1 cellular context compared by ENCODE assay signal in the genomic region with DNA sequence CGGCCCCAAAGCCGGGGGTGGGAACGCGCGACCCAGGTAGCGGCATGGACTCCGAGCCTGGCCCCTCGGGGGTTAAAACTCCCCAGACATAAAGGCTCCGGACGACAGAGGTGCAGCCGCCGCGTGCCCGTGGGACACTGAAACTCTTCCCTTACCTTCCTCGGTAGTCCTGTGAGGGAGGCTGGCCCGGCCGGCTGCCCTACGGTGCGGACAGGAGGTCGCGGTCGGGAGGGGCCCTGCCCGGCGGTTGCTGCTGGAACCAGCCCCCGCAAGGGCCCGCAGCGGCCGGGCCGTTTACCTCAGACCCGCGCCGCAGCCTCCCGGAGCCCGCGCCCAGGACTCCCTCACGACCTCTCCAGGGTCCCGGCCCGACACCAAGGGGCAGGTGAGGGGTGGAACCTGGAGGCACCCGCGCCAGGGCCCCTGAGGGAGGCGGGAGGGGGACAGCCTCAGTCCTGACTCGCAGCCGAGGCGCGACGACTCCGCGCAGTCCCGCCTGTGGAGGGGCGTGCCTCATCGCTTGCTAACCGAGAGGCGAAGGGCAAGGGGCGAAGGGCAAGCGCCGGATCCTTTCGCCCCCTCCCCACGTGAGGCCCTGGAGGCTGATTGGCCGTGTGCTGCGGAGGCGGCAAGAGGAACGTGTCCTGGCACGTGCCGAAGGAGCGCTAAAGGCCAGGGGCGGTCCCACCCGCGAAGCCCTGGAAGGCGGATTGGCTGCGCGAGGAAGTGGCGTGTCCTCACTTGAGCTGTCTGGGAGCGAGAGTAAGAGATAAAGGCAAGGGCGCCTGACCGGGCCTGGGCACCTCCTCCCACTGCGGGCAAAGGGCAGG.
TF ChIP-seq lines count a peak whose summit lies in the region.

UPB1 (plus strand) TSS at position 798 of the 830 bp plus-strand sequence. CDS start 72 bp downstream, outside the sequence.

TF ChIP-seq in H1, 55 proteins besides CTCF, POLR2A, EP300 and RAD21:
- TF ChIP-seq CHD2 (IDR thresholded peaks at IDR 0.05; ENCODE audit: low read length) (peak; percentile 35; the same call in 1 of the 2 replicates), SP1 (IDR thresholded peaks at IDR 0.05; ENCODE audit: low read depth, low read length) (0 out of 2 replicates have a peak, but pooled peaks have one; percentile 49), JUN (IDR thresholded peaks at IDR 0.05; ENCODE audit: low read depth, low read length) (no peak), RBBP5 (IDR thresholded peaks at IDR 0.05; ENCODE audit: borderline replicate concordance, low read depth, low read length) (no peak; the same call in 1 of the 2 replicates), CEBPB (IDR thresholded peaks at IDR 0.05; ENCODE audit: low read depth, low read length) (no peak), HDAC6 (IDR thresholded peaks at IDR 0.05; ENCODE audit: low read depth, low read length) (no peak), TEAD4 (IDR thresholded peaks at IDR 0.05; ENCODE audit: low read depth, low read length) (no peak), CBX8 (IDR thresholded peaks at IDR 0.05; ENCODE audit: borderline replicate concordance, low read depth, low read length) (no peak), SIN3A (conservative IDR thresholded peaks at IDR 0.05 in 1 of 2, IDR thresholded peaks at IDR 0.05 in 1 of 2; ENCODE audit: low read depth in 1 of 2, low read length in 2 of 2) (no peak), SP2 (IDR thresholded peaks at IDR 0.05; ENCODE audit: low read length) (no peak), NRF1 (IDR thresholded peaks at IDR 0.05; ENCODE audit: low read depth, low read length) (no peak), KDM1A (IDR thresholded peaks at IDR 0.05; ENCODE audit: borderline replicate concordance, low read length) (0 out of 2 replicates have a peak, but pooled peaks have one; percentile 10), TAF7 (optimal IDR thresholded peaks at IDR 0.05; ENCODE audit: borderline replicate concordance, low read depth, low read length) (no peak), SAP30 (IDR thresholded peaks at IDR 0.05; ENCODE audit: insufficient read depth, insufficient replicate concordance, low read length) (no peak), CHD7 (IDR thresholded peaks at IDR 0.05; ENCODE audit: insufficient replicate concordance, low read length) (no peak), KDM4A (IDR thresholded peaks at IDR 0.05; ENCODE audit: low read depth, low read length, severe bottlenecking) (peak; percentile 62), SIRT6 (IDR thresholded peaks at IDR 0.05; ENCODE audit: low read length) (no peak), CREB1 (IDR thresholded peaks at IDR 0.05) (no peak), ZNF274 (IDR thresholded peaks at IDR 0.05; ENCODE audit: borderline replicate concordance, extremely low read depth, low read length) (no peak), NANOG (IDR thresholded peaks at IDR 0.05; ENCODE audit: insufficient read depth, low read depth, low read length, poor library complexity, severe bottlenecking) (no peak), JUND (IDR thresholded peaks at IDR 0.05; ENCODE audit: low read length) (no peak), USF2 (IDR thresholded peaks at IDR 0.05; ENCODE audit: low read length) (peak; percentile 65), RNF2 (IDR thresholded peaks at IDR 0.05; ENCODE audit: borderline replicate concordance, low read depth, low read length, missing control alignments, poor library complexity, severe bottlenecking) (peak; percentile 74), EZH2 (IDR thresholded peaks at IDR 0.05; ENCODE audit: low read depth, low read length, severe bottlenecking) (peak; percentile 73), FOSL1 (IDR thresholded peaks at IDR 0.05; ENCODE audit: insufficient read depth, low read depth, low read length) (no peak), CBX5 (IDR thresholded peaks at IDR 0.05; ENCODE audit: low read depth, low read length) (no peak), CTBP2 (IDR thresholded peaks at IDR 0.05; ENCODE audit: borderline replicate concordance, insufficient read depth, insufficient read length, low read length) (no peak), TAF1 (IDR thresholded peaks at IDR 0.05; ENCODE audit: low read depth, low read length) (no peak), GABPA (IDR thresholded peaks at IDR 0.05; ENCODE audit: borderline replicate concordance, insufficient read depth, low read length) (no peak), ATF2 (IDR thresholded peaks at IDR 0.05; ENCODE audit: low read length) (no peak), PHF8 (conservative IDR thresholded peaks at IDR 0.05; ENCODE audit: low read depth, low read length) (no peak), ATF3 (IDR thresholded peaks at IDR 0.05; ENCODE audit: insufficient read depth, low read depth, low read length) (no peak), SIX5 (IDR thresholded peaks at IDR 0.05; ENCODE audit: low read depth, low read length) (no peak), BACH1 (IDR thresholded peaks at IDR 0.05; ENCODE audit: low read length) (no peak), EGR1 (IDR thresholded peaks at IDR 0.05; ENCODE audit: borderline replicate concordance, low read depth, low read length) (no peak), BCL11A (IDR thresholded peaks at IDR 0.05; ENCODE audit: low read depth in 2 of 2, low read length in 2 of 2) (no peak), KDM5A (IDR thresholded peaks at IDR 0.05; ENCODE audit: low read length) (no peak), SUZ12 (IDR thresholded peaks at IDR 0.05; ENCODE audit: low read length) (peak; percentile 84), E2F6 (IDR thresholded peaks at IDR 0.05) (peak; percentile 100), POLR2AphosphoS5 (IDR thresholded peaks at IDR 0.05; ENCODE audit: low read depth, low read length) (no peak), CHD1 (IDR thresholded peaks at IDR 0.05; ENCODE audit: low read depth, low read length) (no peak), HDAC2 (IDR thresholded peaks at IDR 0.05; ENCODE audit: borderline replicate concordance in 1 of 2, low read depth in 2 of 2, low read length in 2 of 2) (peak in 1 of 2 experiments; percentile 47; a peak in 1 of 4 replicates), MAX (IDR thresholded peaks at IDR 0.05) (peak; percentile 100)
